34 cellular contexts compared by ENCODE assay signal in the genomic region with DNA sequence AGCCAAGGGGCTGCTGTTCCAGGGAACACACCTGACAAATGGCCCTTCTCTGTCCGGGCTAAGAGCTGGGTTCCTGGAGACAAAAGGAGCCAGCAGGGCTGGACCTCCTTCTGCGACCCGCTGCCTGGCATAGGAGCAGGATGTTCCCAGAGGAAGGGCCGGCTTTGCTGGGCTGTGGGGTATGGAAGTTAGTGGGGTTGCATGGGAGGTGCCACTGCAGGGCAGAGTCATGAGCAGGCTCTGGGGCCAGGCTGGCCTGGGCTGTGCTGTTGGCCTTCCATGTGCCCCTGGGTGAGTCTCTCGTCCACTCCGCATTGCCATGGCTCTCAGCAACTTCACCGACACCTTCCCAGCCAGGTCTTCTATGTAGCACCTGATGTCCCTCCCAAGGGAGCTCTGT.
"Had no signal": no experiment of that assay in that cellular context is flagged by ENCODE, and none has a peak within 500 bp of the region (broad histone marks: within the 10 kb centered on the region; RNA-seq: fewer than 3 reads in every experiment).

No MANE protein-coding gene starts in this region.

- H3K36me3 Mint-ChIP-seq: activated naive CD4-positive, alpha-beta T cell treated with anti-CD3 and anti-CD28 coated beads, Interleukin-2, amount 10 ng/mL, durations not matched to agents 7 days and 5 days; activated naive CD4-positive, alpha-beta T cell treated with anti-CD3 and anti-CD28 coated beads, Interleukin-2, amount 50 U/mL, for 72 hours; activated naive CD8-positive, alpha-beta T cell treated with anti-CD3 and anti-CD28 coated beads, Interleukin-2, amount 10 ng/mL, durations not matched to agents 7 days and 5 days; brain; WTC11 had no signal

- H3K4me3 Mint-ChIP-seq: activated CD4-positive, alpha-beta memory T cell treated with anti-CD3 and anti-CD28 coated beads, Interleukin-2, amount 10 ng/mL, durations not matched to agents 7 days and 5 days; activated CD4-positive, alpha-beta T cell treated with anti-CD3 and anti-CD28 coated beads, Interleukin-2, amount 10 ng/mL, durations not matched to agents 7 days and 5 days; activated naive CD4-positive, alpha-beta T cell treated with anti-CD3 and anti-CD28 coated beads, Interleukin-2, amount 10 ng/mL, durations not matched to agents 7 days and 5 days; activated naive CD8-positive, alpha-beta T cell treated with anti-CD3 and anti-CD28 coated beads, Interleukin-2, amount 10 ng/mL, durations not matched to agents 7 days and 5 days; activated T-cell treated with anti-CD3 and anti-CD28 coated beads, Interleukin-2, amount 50 U/mL, for 24 hours; activated T-cell treated with anti-CD3 and anti-CD28 coated beads, Interleukin-2, amount 50 U/mL, for 72 hours; brain; central memory CD8-positive, alpha-beta T cell; dendritic cell treated with granulocyte-macrophage colony-stimulating factor and Interleukin-4, amounts not matched to agents 40 ng/mL and 50 ng/mL, for 4 days; endodermal cell; T-helper 17 cell; T-helper 2 cell treated with Interferon-gamma antibody and Interleukin-4, amounts not matched to agents 5 μg/mL and 100 μg/mL, for 36 hours; WTC11 had no signal

- ATAC-seq: activated naive CD4-positive, alpha-beta T cell treated with anti-CD3 and anti-CD28 coated beads, Interleukin-2, amount 50 U/mL, for 72 hours; activated T-cell treated with anti-CD3 and anti-CD28 coated beads, Interleukin-2, amount 50 U/mL, for 72 hours; esophagus mucosa; foreskin keratinocyte; gastrocnemius medialis; T-helper 17 cell had no signal

- H3K4me1 ChIP-seq: ascending aorta, breast epithelium, foreskin keratinocyte, gastrocnemius medialis had no signal

- H3K27ac ChIP-seq: ascending aorta, breast epithelium, cardiac muscle cell, coronary artery, dorsolateral prefrontal cortex, foreskin keratinocyte, gastrocnemius medialis, VCaP had no signal

- H3K9me3 Mint-ChIP-seq: activated CD4-positive, alpha-beta memory T cell treated with anti-CD3 and anti-CD28 coated beads, Interleukin-2, amount 10 ng/mL, durations not matched to agents 7 days and 5 days; activated CD4-positive, alpha-beta T cell treated with anti-CD3 and anti-CD28 coated beads, Interleukin-2, amount 10 ng/mL, durations not matched to agents 7 days and 5 days; activated naive CD4-positive, alpha-beta T cell treated with anti-CD3 and anti-CD28 coated beads, Interleukin-2, amount 10 ng/mL, durations not matched to agents 7 days and 5 days; activated naive CD4-positive, alpha-beta T cell treated with anti-CD3 and anti-CD28 coated beads, Interleukin-2, amount 50 U/mL, for 72 hours; activated naive CD8-positive, alpha-beta T cell treated with anti-CD3 and anti-CD28 coated beads, Interleukin-2, amount 10 ng/mL, durations not matched to agents 7 days and 5 days; activated T-cell treated with anti-CD3 and anti-CD28 coated beads, Interleukin-2, amount 50 U/mL, for 24 hours; activated T-cell treated with anti-CD3 and anti-CD28 coated beads, Interleukin-2, amount 50 U/mL, for 72 hours; central memory CD8-positive, alpha-beta T cell; dendritic cell treated with granulocyte-macrophage colony-stimulating factor and Interleukin-4, amounts not matched to agents 40 ng/mL and 50 ng/mL, for 4 days; endodermal cell; T-helper 2 cell treated with Interferon-gamma antibody and Interleukin-4, amounts not matched to agents 5 μg/mL and 100 μg/mL, for 36 hours; WTC11 had no signal

- H3K27ac Mint-ChIP-seq: activated CD4-positive, alpha-beta memory T cell treated with anti-CD3 and anti-CD28 coated beads, Interleukin-2, amount 10 ng/mL, durations not matched to agents 7 days and 5 days; activated CD4-positive, alpha-beta T cell treated with anti-CD3 and anti-CD28 coated beads, Interleukin-2, amount 10 ng/mL, durations not matched to agents 7 days and 5 days; activated naive CD4-positive, alpha-beta T cell treated with anti-CD3 and anti-CD28 coated beads, Interleukin-2, amount 10 ng/mL, durations not matched to agents 7 days and 5 days; activated naive CD4-positive, alpha-beta T cell treated with anti-CD3 and anti-CD28 coated beads, Interleukin-2, amount 50 U/mL, for 72 hours; activated naive CD8-positive, alpha-beta T cell treated with anti-CD3 and anti-CD28 coated beads, Interleukin-2, amount 10 ng/mL, durations not matched to agents 7 days and 5 days; activated T-cell treated with anti-CD3 and anti-CD28 coated beads, Interleukin-2, amount 50 U/mL, for 24 hours; activated T-cell treated with anti-CD3 and anti-CD28 coated beads, Interleukin-2, amount 50 U/mL, for 72 hours; brain; dendritic cell treated with granulocyte-macrophage colony-stimulating factor and Interleukin-4, amounts not matched to agents 40 ng/mL and 50 ng/mL, for 4 days; endodermal cell; T-helper 17 cell; T-helper 2 cell treated with Interferon-gamma antibody and Interleukin-4, amounts not matched to agents 5 μg/mL and 100 μg/mL, for 36 hours; WTC11 had no signal

- H3K36me3 ChIP-seq: ascending aorta, breast epithelium, cardiac muscle cell, gastrocnemius medialis had no signal

- H3K4me1 Mint-ChIP-seq: activated CD4-positive, alpha-beta memory T cell treated with anti-CD3 and anti-CD28 coated beads, Interleukin-2, amount 10 ng/mL, durations not matched to agents 7 days and 5 days; activated CD4-positive, alpha-beta T cell treated with anti-CD3 and anti-CD28 coated beads, Interleukin-2, amount 10 ng/mL, durations not matched to agents 7 days and 5 days; activated naive CD4-positive, alpha-beta T cell treated with anti-CD3 and anti-CD28 coated beads, Interleukin-2, amount 10 ng/mL, durations not matched to agents 7 days and 5 days; activated naive CD8-positive, alpha-beta T cell treated with anti-CD3 and anti-CD28 coated beads, Interleukin-2, amount 10 ng/mL, durations not matched to agents 7 days and 5 days; central memory CD8-positive, alpha-beta T cell; endodermal cell; T-helper 17 cell; WTC11 had no signal

- H3K9me3 ChIP-seq: ascending aorta, breast epithelium, gastrocnemius medialis had no signal

- H3K4me3 ChIP-seq: ascending aorta, breast epithelium, cardiac muscle cell, coronary artery, dorsolateral prefrontal cortex, gastrocnemius medialis had no signal

- DNase-seq: activated CD4-positive, alpha-beta memory T cell treated with anti-CD3 and anti-CD28 coated beads, Interleukin-2, amount 10 ng/mL, durations not matched to agents 7 days and 5 days; activated CD4-positive, alpha-beta T cell treated with anti-CD3 and anti-CD28 coated beads for 1 hour; activated CD4-positive, alpha-beta T cell treated with anti-CD3 and anti-CD28 coated beads for 4 hours; activated CD4-positive, alpha-beta T cell treated with anti-CD3 and anti-CD28 coated beads, Interleukin-2, amount 10 ng/mL, durations not matched to agents 7 days and 5 days; activated CD4-positive, alpha-beta T cell treated with anti-CD3 and anti-CD28 coated beads, Interleukin-2, amount 50 U/mL, for 4 hours; activated CD8-positive, alpha-beta memory T cell treated with anti-CD3 and anti-CD28 coated beads, Interleukin-2, amount 50 U/mL, for 48 hours; activated gamma-delta T cell; activated naive CD4-positive, alpha-beta T cell; activated naive CD4-positive, alpha-beta T cell treated with anti-CD3 and anti-CD28 coated beads, Interleukin-2, amount 10 ng/mL, durations not matched to agents 7 days and 5 days; activated naive CD8-positive, alpha-beta T cell treated with anti-CD3 and anti-CD28 coated beads, Interleukin-2, amount 10 ng/mL, durations not matched to agents 7 days and 5 days; activated T-cell treated with anti-CD3 and anti-CD28 coated beads for 4 hours; activated T-cell treated with anti-CD3 and anti-CD28 coated beads, Interleukin-2, amount 50 U/mL, for 24 hours; activated T-cell treated with anti-CD3 and anti-CD28 coated beads, Interleukin-2, amount 50 U/mL, for 72 hours; dorsolateral prefrontal cortex; effector memory CD4-positive, alpha-beta T cell; endodermal cell; foreskin keratinocyte; gastrocnemius medialis; glutamatergic neuron; T-helper 1 cell; T-helper 17 cell; T1000 had no signal

- H3K27me3 ChIP-seq: ascending aorta had no signal
